Comparison of ENCODE assay signal across 19 cellular contexts in the genomic region with DNA sequence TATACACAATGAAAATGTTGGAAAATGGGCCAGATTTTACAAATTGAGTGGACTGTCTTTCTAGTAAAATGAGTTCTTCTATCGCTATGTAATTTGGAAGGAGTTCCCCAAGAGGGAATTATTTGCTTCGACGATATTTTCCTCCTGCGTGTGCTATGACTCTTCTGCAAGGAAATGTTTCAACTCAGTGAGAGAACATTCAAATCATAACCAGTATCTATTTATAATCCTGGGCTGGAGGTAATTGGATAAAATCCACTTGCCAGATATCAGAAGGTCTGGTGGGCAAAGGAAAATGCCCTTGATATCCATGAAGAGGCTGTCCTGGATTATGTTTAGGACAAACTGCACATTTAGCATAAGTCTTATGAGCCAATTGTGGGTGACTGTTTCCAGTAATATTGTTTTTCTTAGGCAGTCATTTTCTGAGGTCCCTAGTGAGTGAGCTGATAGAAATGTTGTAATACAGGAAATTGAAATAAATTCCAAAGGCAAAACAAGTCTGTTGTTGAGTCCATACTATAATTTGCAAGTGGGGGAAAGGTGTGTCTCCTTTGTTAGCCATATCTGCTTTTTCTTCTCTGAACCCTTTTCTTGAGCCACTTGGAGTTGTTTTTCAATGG. TPM values are rescaled to one million over a fixed set of nuclear protein-coding genes. Genes with fewer than 3 reads are reported as not detected.
DNase-seq lines count a peak whose midpoint lies in the region; ATAC-seq and TF ChIP-seq lines count a peak whose summit lies in the region.
"Had no signal": no experiment of that assay in that cellular context is flagged by ENCODE, and none has a peak within 500 bp of the region (broad histone marks: within the 10 kb centered on the region; RNA-seq: fewer than 3 reads in every experiment).

No MANE protein-coding gene starts in this region.

- peak; percentile 42 for ATAC-seq in body of pancreas
- peak; percentile 83 for ATAC-seq in sciatic nerve
- ATAC-seq: activated naive CD4-positive, alpha-beta T cell treated with anti-CD3 and anti-CD28 coated beads, Interleukin-2, amount 50 U/mL, for 72 hours; upper lobe of right lung had no signal

- no peak for TF ChIP-seq POLR2A in body of pancreas (IDR thresholded peaks at IDR 0.05)
- TF ChIP-seq POLR2A in vagina (IDR thresholded peaks at IDR 0.05): no peak

- peak; percentile 31 for DNase-seq in EL
- no peak for DNase-seq in body of pancreas
- DNase-seq in foreskin fibroblast: peak; percentile 18 to 35
- DNase-seq in sciatic nerve (ENCODE audit: low spot score): no peak
- no peak for DNase-seq in vagina (ENCODE audit: extremely low spot score in 2 of 2)
- no peak for DNase-seq in cerebellum (ENCODE audit: low spot score)
- no peak for DNase-seq in T-helper 2 cell treated with Interferon-gamma antibody and Interleukin-4, amounts not matched to agents 5 μg/mL and 100 μg/mL, for 36 hours (ENCODE audit: low spot score)
- DNase-seq in H4 (ENCODE audit: low spot score): no peak
- DNase-seq: activated B cell treated with CpG ODN at 0.5 μM for 24 hours; activated CD8-positive, alpha-beta memory T cell treated with anti-CD3 and anti-CD28 coated beads, Interleukin-2, amount 50 U/mL, for 48 hours; BE2C; DMS79; dorsolateral prefrontal cortex; mesendoderm; NCI-H1417; nucleus accumbens; SW 1271; upper lobe of right lung had no signal

- H3K36me3 ChIP-seq in body of pancreas (replicated peaks in 1 of 2; ENCODE audit: insufficient read depth in 1 of 2, low read depth in 2 of 2) (no peaks in the 10 kb centered on the region), vagina (no peaks in the 10 kb centered on the region)
- H3K36me3 ChIP-seq: BE2C, upper lobe of right lung had no signal

- 89 to 91% methylated on average over 4 of the region's 4 CpGs for WGBS in body of pancreas, 2 donors

- H3K4me1 Mint-ChIP-seq in T-helper 2 cell treated with Interferon-gamma antibody and Interleukin-4, amounts not matched to agents 5 μg/mL and 100 μg/mL, for 36 hours (ENCODE audit: low read depth): no peaks in the 10 kb centered on the region
- H3K4me1 Mint-ChIP-seq: activated B cell treated with CpG ODN at 0.5 μM for 24 hours had no signal

- H3K9me3 ChIP-seq in body of pancreas (no peaks in the 10 kb centered on the region), vagina (no peaks in the 10 kb centered on the region)
- H3K9me3 ChIP-seq: BE2C, upper lobe of right lung had no signal

- peaks cover 22% of the 10 kb centered on the region for H3K36me3 Mint-ChIP-seq in T-helper 2 cell treated with Interferon-gamma antibody and Interleukin-4, amounts not matched to agents 5 μg/mL and 100 μg/mL, for 36 hours (ENCODE audit: low read depth)

- H3K4me1 ChIP-seq in body of pancreas (peaks cover 31% of the 10 kb centered on the region), vagina (peaks cover 8% of the 10 kb centered on the region)
- H3K4me1 ChIP-seq: BE2C had no signal

- intact Hi-C loops in body of pancreas (cut with DNase I): no loop called here
- intact Hi-C loops in sciatic nerve (cut with DNase I): no loop called here
- intact Hi-C loops in vagina (cut with DNase I): no loop called here

- no peak overlapping the region for H3K27ac Mint-ChIP-seq in T-helper 2 cell treated with Interferon-gamma antibody and Interleukin-4, amounts not matched to agents 5 μg/mL and 100 μg/mL, for 36 hours
- H3K27ac Mint-ChIP-seq: activated B cell treated with CpG ODN at 0.5 μM for 24 hours; activated naive CD4-positive, alpha-beta T cell treated with anti-CD3 and anti-CD28 coated beads, Interleukin-2, amount 50 U/mL, for 72 hours had no signal

- H3K4me3 Mint-ChIP-seq in T-helper 2 cell treated with Interferon-gamma antibody and Interleukin-4, amounts not matched to agents 5 μg/mL and 100 μg/mL, for 36 hours: no peak overlapping the region
- H3K4me3 Mint-ChIP-seq: activated B cell treated with CpG ODN at 0.5 μM for 24 hours had no signal

- H3K4me3 ChIP-seq in body of pancreas (no peak overlapping the region), foreskin fibroblast (ENCODE audit: low read depth in 1 of 2, low read length in 2 of 2) (no peak overlapping the region), vagina (no peak overlapping the region)
- H3K4me3 ChIP-seq: dorsolateral prefrontal cortex, upper lobe of right lung had no signal

- peak overlapping the region in 1 of 4 donors; percentile 19 for H3K27ac ChIP-seq in body of pancreas
- H3K27ac ChIP-seq in vagina: no peak overlapping the region
- H3K27ac ChIP-seq: dorsolateral prefrontal cortex, upper lobe of right lung had no signal

- peaks cover 17% of the 10 kb centered on the region for H3K9me3 Mint-ChIP-seq in T-helper 2 cell treated with Interferon-gamma antibody and Interleukin-4, amounts not matched to agents 5 μg/mL and 100 μg/mL, for 36 hours

- no peaks in the 10 kb centered on the region for H3K27me3 Mint-ChIP-seq in T-helper 2 cell treated with Interferon-gamma antibody and Interleukin-4, amounts not matched to agents 5 μg/mL and 100 μg/mL, for 36 hours (ENCODE audit: low read depth)
- H3K27me3 Mint-ChIP-seq: activated B cell treated with CpG ODN at 0.5 μM for 24 hours had no signal

- TF ChIP-seq CTCF in body of pancreas (IDR thresholded peaks at IDR 0.05) (no peak), foreskin fibroblast (IDR thresholded peaks at IDR 0.05; ENCODE audit: low read depth, low read length) (no peak), vagina (IDR thresholded peaks at IDR 0.05) (no peak)

- H3K27me3 ChIP-seq in body of pancreas (no peaks in the 10 kb centered on the region), vagina (no peaks in the 10 kb centered on the region)
- H3K27me3 ChIP-seq: BE2C, dorsolateral prefrontal cortex, upper lobe of right lung had no signal

RNA-seq across cellular contexts. Expression of a gene that starts 17.8 kb away (rescaled TPM):
- 10 to 100 TPM; 10.9 to 18.5 TPM for total RNA-seq in body of pancreas
- total RNA-seq in sciatic nerve: 12.3 TPM
- total RNA-seq in vagina: 10.8 TPM
- total RNA-seq in cerebellum: 7.5 TPM
- total RNA-seq in H4 (2014; rRNA removed; shearing (Covaris generic)): 5.8 and 7.9 TPM in 2 replicates

Comparison
In these comparisons a context has a peak if more than half of its experiments do, and no peak if none do; other contexts are left out.
1. DNase-seq: peak in EL (single experiment) and foreskin fibroblast (2 of 2); none in body of pancreas (0 of 4), sciatic nerve (single experiment), vagina (0 of 2), cerebellum (single experiment), T-helper 2 cell treated with Interferon-gamma antibody and Interleukin-4, amounts not matched to agents 5 μg/mL and 100 μg/mL, for 36 hours (single experiment) and H4 (single experiment).